Comparison of ENCODE assay signal across 6 cellular contexts in genomic region chr6:5961836-5962235, GRCh38. TPM values are rescaled to one million over a fixed set of nuclear protein-coding genes. Genes with fewer than 3 reads are reported as not detected.
"Had no signal": no experiment of that assay in that cellular context is flagged by ENCODE, and none has a peak within 500 bp of the region (broad histone marks: within the 10 kb centered on the region; RNA-seq: fewer than 3 reads in every experiment).

No MANE protein-coding gene starts in this region.

- H3K4me1 Mint-ChIP-seq: IgD-negative memory B cell had no signal

- ATAC-seq: GM23338, HepG2 had no signal

- H3K27me3 Mint-ChIP-seq: IgD-negative memory B cell had no signal

- H3K27ac Mint-ChIP-seq: GM23338, H9, IgD-negative memory B cell had no signal

- H3K4me3 ChIP-seq: GM23338 had no signal

- DNase-seq: H9, HCEC 1CT had no signal

- H3K27ac ChIP-seq: HL-60 had no signal

- H3K4me3 Mint-ChIP-seq: GM23338, H9, IgD-negative memory B cell had no signal

- H3K9me3 Mint-ChIP-seq: GM23338, IgD-negative memory B cell had no signal

RNA-seq across cellular contexts. Expression of gene NRN1, which starts 44.9 kb away (rescaled TPM):
- total RNA-seq: GM23338, H9, HepG2 had no signal
